In the genomic region with DNA sequence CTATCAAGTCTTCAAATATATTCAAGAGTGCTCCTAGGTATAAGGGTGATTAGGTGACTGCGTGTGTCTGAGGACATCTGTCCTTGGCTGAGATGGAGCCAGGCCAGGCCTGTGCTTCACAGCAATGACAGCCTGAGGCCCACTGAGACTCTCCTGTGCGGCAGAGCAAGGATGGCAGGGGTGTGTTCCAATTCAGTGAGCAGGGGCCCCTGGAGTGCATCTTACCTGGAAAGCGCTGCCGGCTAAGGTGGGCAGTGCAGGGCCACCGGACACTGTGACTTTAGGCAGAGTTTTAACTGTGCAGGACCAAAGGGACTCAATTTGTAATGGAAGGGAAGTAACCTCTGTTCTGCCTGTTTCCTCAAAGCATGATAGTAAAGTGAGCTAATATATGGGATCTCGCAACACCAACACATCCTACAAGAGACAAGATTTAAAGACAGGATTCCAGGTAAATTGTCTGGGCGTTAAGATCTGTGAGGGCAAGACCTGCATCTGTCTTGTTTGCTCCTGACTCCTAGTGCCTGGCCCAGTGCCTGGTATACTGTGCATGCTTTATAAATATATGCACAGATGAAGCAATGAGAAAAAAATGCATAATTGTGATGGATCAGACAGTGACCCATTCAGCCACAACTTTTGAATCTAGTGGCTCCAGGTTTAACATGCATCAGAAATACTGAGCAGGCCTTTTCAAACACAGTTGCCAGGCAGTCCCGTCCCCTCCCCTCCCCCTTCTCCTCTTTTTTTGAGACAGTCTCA, we compare ENCODE assay signal across 18 cellular contexts.
A peak's percentile ranks its signal among the peaks of the same experiment; 100 is the strongest.
DNase-seq lines count a peak whose midpoint lies in the region; ATAC-seq and TF ChIP-seq lines count a peak whose summit lies in the region.
"Had no signal": no experiment of that assay in that cellular context is flagged by ENCODE, and none has a peak within 500 bp of the region (broad histone marks: within the 10 kb centered on the region; RNA-seq: fewer than 3 reads in every experiment).

No MANE protein-coding gene starts in this region.

- H3K9me3 ChIP-seq in RWPE2 (ENCODE audit: severe bottlenecking): no peaks in the 10 kb centered on the region
- H3K9me3 ChIP-seq: lower lobe of right lung, tibial artery had no signal

- no peaks in the 10 kb centered on the region for H3K27me3 ChIP-seq in RWPE2 (ENCODE audit: insufficient read depth, poor library complexity, severe bottlenecking)
- H3K27me3 ChIP-seq: tibial artery had no signal

- no peak overlapping the region for H3K27ac Mint-ChIP-seq in activated T-cell treated with anti-CD3 and anti-CD28 coated beads, Interleukin-2, amount 50 U/mL, for 24 hours
- H3K27ac Mint-ChIP-seq: CD8-positive, alpha-beta T cell; stimulated activated memory B cell treated with anti-CD40 and anti-IgM and Interleukin-4, amounts not matched to agents 10 μg/mL and 1 μg/mL and 100 μg/mL, for 72 hours; T-helper 2 cell treated with Interferon-gamma antibody and Interleukin-4, amounts not matched to agents 5 μg/mL and 100 μg/mL, for 36 hours had no signal

- no peaks in the 10 kb centered on the region for H3K36me3 ChIP-seq in RWPE2 (ENCODE audit: low read depth)
- H3K36me3 ChIP-seq: lower lobe of right lung, tibial artery had no signal

- DNase-seq in activated T-cell treated with anti-CD3 and anti-CD28 coated beads, Interleukin-2, amount 50 U/mL, for 24 hours: peak; percentile 9
- no peak for DNase-seq in activated T-cell treated with anti-CD3 and anti-CD28 coated beads, Interleukin-2, amount 50 U/mL, for 1 hour
- DNase-seq in RWPE2 (ENCODE audit: low spot score): peak; percentile 29
- peak; percentile 56 for DNase-seq in islet precursor cell
- DNase-seq in NCI-H748 treated with DMSO at 0.1 percent for 48 hours (lab: John Stamatoyannopoulos, UW): no peak
- DNase-seq in HUDEP-2 (lab: John Stamatoyannopoulos, UW; ENCODE audit: unreplicated experiment in 76 of 76): no peak
- DNase-seq in DMS153 (lab: John Stamatoyannopoulos, UW): no peak
- DNase-seq: activated CD4-positive, CD25-positive, alpha-beta regulatory T cell treated with anti-CD3 and anti-CD28 coated beads, Interleukin-2, amount 50 U/mL, for 72 hours; activated effector memory CD4-positive, alpha-beta T cell treated with Interleukin-2 at 50 U/mL for 16 hours; CD8-positive, alpha-beta T cell; lower lobe of right lung; NCI-H2029; NCI-H446 treated with DMSO at 0.1 percent for 48 hours; SHP77 had no signal

- ATAC-seq in RWPE2 (ENCODE audit: low read depth): no peak
- no peak for ATAC-seq in GM18520 (IDR thresholded peaks at IDR 0.05; ENCODE audit: unreplicated experiment)
- ATAC-seq: CD8-positive, alpha-beta T cell; lower lobe of right lung; stimulated activated memory B cell treated with anti-CD40 and anti-IgM and Interleukin-4, amounts not matched to agents 10 μg/mL and 1 μg/mL and 100 μg/mL, for 72 hours had no signal

- H3K4me1 Mint-ChIP-seq in activated T-cell treated with anti-CD3 and anti-CD28 coated beads, Interleukin-2, amount 50 U/mL, for 24 hours (ENCODE audit: low read depth): peaks cover 10% of the 10 kb centered on the region
- H3K4me1 Mint-ChIP-seq: stimulated activated memory B cell treated with anti-CD40 and anti-IgM and Interleukin-4, amounts not matched to agents 10 μg/mL and 1 μg/mL and 100 μg/mL, for 72 hours had no signal

- no peaks in the 10 kb centered on the region for H3K9me3 Mint-ChIP-seq in activated T-cell treated with anti-CD3 and anti-CD28 coated beads, Interleukin-2, amount 50 U/mL, for 24 hours
- H3K9me3 Mint-ChIP-seq: CD8-positive, alpha-beta T cell; stimulated activated memory B cell treated with anti-CD40 and anti-IgM and Interleukin-4, amounts not matched to agents 10 μg/mL and 1 μg/mL and 100 μg/mL, for 72 hours; T-helper 2 cell treated with Interferon-gamma antibody and Interleukin-4, amounts not matched to agents 5 μg/mL and 100 μg/mL, for 36 hours had no signal

- H3K27me3 Mint-ChIP-seq in activated T-cell treated with anti-CD3 and anti-CD28 coated beads, Interleukin-2, amount 50 U/mL, for 24 hours: peaks cover 26% of the 10 kb centered on the region

- H3K4me3 ChIP-seq in RWPE2 (ENCODE audit: severe bottlenecking): no peak overlapping the region
- H3K4me3 ChIP-seq: lower lobe of right lung, tibial artery had no signal

- no peaks in the 10 kb centered on the region for H3K36me3 Mint-ChIP-seq in activated T-cell treated with anti-CD3 and anti-CD28 coated beads, Interleukin-2, amount 50 U/mL, for 24 hours (ENCODE audit: low read depth)
- H3K36me3 Mint-ChIP-seq: CD8-positive, alpha-beta T cell; stimulated activated memory B cell treated with anti-CD40 and anti-IgM and Interleukin-4, amounts not matched to agents 10 μg/mL and 1 μg/mL and 100 μg/mL, for 72 hours had no signal

- TF ChIP-seq CTCF in RWPE2 (IDR thresholded peaks at IDR 0.05; ENCODE audit: poor library complexity, severe bottlenecking): no peak

- H3K27ac ChIP-seq in RWPE2 (ENCODE audit: poor library complexity, severe bottlenecking): no peak overlapping the region
- H3K27ac ChIP-seq: lower lobe of right lung, tibial artery had no signal

- no peak overlapping the region for H3K4me3 Mint-ChIP-seq in activated T-cell treated with anti-CD3 and anti-CD28 coated beads, Interleukin-2, amount 50 U/mL, for 24 hours
- H3K4me3 Mint-ChIP-seq: CD8-positive, alpha-beta T cell; stimulated activated memory B cell treated with anti-CD40 and anti-IgM and Interleukin-4, amounts not matched to agents 10 μg/mL and 1 μg/mL and 100 μg/mL, for 72 hours; T-helper 2 cell treated with Interferon-gamma antibody and Interleukin-4, amounts not matched to agents 5 μg/mL and 100 μg/mL, for 36 hours had no signal

- no peaks in the 10 kb centered on the region for H3K4me1 ChIP-seq in RWPE2 (ENCODE audit: insufficient read depth, poor library complexity, severe bottlenecking)
- H3K4me1 ChIP-seq: lower lobe of right lung, tibial artery had no signal

Comparison
In these comparisons a context has a peak if more than half of its experiments do, and no peak if none do; other contexts are left out.
1. DNase-seq: peak in activated T-cell treated with anti-CD3 and anti-CD28 coated beads, Interleukin-2, amount 50 U/mL, for 24 hours (single experiment), RWPE2 (single experiment) and islet precursor cell (single experiment); none in activated T-cell treated with anti-CD3 and anti-CD28 coated beads, Interleukin-2, amount 50 U/mL, for 1 hour (single experiment), NCI-H748 treated with DMSO at 0.1 percent for 48 hours (single experiment), HUDEP-2 (0 of 76) and DMS153 (single experiment).